Comparison of ENCODE assay signal across 1 cellular context in the genomic region with DNA sequence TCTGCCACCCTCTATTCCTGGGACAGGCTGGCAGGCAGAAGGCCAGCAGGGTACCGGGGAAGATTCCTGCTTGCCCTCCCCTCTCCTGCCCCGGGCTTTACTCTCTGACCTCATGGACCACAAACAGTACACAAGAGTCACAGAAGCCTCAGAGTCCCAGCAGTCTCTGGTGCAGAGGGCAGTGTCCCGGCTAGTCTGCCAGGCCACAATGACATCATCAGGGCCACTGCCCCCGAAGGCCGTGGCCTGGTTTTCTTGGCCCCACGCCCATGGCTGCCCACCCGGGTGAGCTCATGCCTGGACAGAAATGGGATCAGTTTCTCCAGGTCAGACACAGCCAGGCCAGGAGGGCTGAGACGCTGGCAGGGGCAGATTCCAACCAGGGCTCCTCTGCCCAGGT.
TF ChIP-seq lines count a peak whose summit lies in the region.

No MANE protein-coding gene starts in this region.

TF ChIP-seq in HepG2, 621 proteins besides CTCF, POLR2A, EP300 and RAD21 (continued from another document):
- TF ChIP-seq, protein P1, sequence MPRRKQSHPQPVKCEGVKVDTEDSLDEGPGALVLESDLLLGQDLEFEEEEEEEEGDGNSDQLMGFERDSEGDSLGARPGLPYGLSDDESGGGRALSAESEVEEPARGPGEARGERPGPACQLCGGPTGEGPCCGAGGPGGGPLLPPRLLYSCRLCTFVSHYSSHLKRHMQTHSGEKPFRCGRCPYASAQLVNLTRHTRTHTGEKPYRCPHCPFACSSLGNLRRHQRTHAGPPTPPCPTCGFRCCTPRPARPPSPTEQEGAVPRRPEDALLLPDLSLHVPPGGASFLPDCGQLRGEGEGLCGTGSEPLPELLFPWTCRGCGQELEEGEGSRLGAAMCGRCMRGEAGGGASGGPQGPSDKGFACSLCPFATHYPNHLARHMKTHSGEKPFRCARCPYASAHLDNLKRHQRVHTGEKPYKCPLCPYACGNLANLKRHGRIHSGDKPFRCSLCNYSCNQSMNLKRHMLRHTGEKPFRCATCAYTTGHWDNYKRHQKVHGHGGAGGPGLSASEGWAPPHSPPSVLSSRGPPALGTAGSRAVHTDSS (CRISPR knock-in tag; conservative IDR thresholded peaks at IDR 0.05), result no peak
- TF ChIP-seq ZNF850 (CRISPR knock-in tag; conservative IDR thresholded peaks at IDR 0.05) (no peak), KLF9 (CRISPR knock-in tag; IDR thresholded peaks at IDR 0.05; ENCODE audit: low read depth) (no peak), TBL1XR1 (IDR thresholded peaks at IDR 0.05; ENCODE audit: borderline replicate concordance, low read length, partially characterized antibody) (no peak), ZNF75D (CRISPR knock-in tag; IDR thresholded peaks at IDR 0.05; ENCODE audit: borderline replicate concordance) (no peak), HDAC1 (CRISPR knock-in tag; IDR thresholded peaks at IDR 0.05) (peak; percentile 53), XRCC5 (optimal IDR thresholded peaks at IDR 0.05; ENCODE audit: low read length) (peak; percentile 21), RAD51 (IDR thresholded peaks at IDR 0.05; ENCODE audit: borderline replicate concordance) (no peak), CENPT (CRISPR knock-in tag; IDR thresholded peaks at IDR 0.05; ENCODE audit: low read depth) (no peak), SALL2 (CRISPR knock-in tag; IDR thresholded peaks at IDR 0.05) (no peak), ONECUT2 (CRISPR knock-in tag; IDR thresholded peaks at IDR 0.05) (no peak), HNRNPK (IDR thresholded peaks at IDR 0.05; ENCODE audit: low read depth, low read length, poor library complexity, severe bottlenecking) (no peak)
